ENCODE assay signal across 2 cellular contexts in the genomic region with DNA sequence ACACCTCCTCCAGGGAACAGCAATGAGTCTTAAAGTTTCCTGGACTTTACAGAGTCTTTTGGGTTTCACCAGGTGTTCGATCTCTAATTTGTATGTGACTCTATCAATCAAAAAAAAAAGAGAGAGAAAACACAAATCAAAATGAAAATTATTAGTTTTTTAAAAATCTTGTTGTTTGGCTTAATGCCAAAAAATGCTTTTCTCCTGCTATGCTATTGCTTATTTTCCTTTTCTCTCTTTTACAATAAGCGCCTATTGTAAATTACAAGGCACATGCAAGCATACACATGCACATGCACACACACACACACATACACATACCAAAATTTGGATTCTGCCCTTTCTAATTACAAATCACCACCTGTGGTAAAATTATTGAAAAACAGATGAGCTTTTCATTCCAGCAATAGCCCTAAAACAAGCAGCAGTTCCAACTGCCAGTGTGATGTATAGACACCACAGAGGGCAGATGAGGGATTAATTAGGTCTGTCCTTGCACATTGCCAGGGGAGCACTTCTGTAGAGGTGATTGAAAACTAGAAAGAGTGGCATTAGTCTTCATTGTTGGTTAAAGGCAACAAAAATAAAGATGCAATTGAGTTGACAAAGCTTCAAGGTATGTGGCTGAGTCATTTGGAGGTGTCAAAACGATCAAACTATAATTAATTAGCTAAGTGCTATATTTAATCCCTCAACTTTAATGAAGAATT.
TF ChIP-seq lines count a peak whose summit lies in the region.

No MANE protein-coding gene starts in this region.

TF ChIP-seq in GM23338, 12 proteins besides CTCF, POLR2A, EP300 and RAD21 (continued from another document):
- TF ChIP-seq, protein P1, sequence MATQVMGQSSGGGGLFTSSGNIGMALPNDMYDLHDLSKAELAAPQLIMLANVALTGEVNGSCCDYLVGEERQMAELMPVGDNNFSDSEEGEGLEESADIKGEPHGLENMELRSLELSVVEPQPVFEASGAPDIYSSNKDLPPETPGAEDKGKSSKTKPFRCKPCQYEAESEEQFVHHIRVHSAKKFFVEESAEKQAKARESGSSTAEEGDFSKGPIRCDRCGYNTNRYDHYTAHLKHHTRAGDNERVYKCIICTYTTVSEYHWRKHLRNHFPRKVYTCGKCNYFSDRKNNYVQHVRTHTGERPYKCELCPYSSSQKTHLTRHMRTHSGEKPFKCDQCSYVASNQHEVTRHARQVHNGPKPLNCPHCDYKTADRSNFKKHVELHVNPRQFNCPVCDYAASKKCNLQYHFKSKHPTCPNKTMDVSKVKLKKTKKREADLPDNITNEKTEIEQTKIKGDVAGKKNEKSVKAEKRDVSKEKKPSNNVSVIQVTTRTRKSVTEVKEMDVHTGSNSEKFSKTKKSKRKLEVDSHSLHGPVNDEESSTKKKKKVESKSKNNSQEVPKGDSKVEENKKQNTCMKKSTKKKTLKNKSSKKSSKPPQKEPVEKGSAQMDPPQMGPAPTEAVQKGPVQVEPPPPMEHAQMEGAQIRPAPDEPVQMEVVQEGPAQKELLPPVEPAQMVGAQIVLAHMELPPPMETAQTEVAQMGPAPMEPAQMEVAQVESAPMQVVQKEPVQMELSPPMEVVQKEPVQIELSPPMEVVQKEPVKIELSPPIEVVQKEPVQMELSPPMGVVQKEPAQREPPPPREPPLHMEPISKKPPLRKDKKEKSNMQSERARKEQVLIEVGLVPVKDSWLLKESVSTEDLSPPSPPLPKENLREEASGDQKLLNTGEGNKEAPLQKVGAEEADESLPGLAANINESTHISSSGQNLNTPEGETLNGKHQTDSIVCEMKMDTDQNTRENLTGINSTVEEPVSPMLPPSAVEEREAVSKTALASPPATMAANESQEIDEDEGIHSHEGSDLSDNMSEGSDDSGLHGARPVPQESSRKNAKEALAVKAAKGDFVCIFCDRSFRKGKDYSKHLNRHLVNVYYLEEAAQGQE (IDR thresholded peaks at IDR 0.05; ENCODE audit: unreplicated experiment): no peak
- no peak for TF ChIP-seq NANOG (IDR thresholded peaks at IDR 0.05; ENCODE audit: borderline replicate concordance)
- no peak for TF ChIP-seq JUNB (IDR thresholded peaks at IDR 0.05; ENCODE audit: unreplicated experiment)

TF ChIP-seq in K562, 482 proteins besides CTCF, POLR2A, EP300 and RAD21 (continued from another document):
- TF ChIP-seq, protein P2, sequence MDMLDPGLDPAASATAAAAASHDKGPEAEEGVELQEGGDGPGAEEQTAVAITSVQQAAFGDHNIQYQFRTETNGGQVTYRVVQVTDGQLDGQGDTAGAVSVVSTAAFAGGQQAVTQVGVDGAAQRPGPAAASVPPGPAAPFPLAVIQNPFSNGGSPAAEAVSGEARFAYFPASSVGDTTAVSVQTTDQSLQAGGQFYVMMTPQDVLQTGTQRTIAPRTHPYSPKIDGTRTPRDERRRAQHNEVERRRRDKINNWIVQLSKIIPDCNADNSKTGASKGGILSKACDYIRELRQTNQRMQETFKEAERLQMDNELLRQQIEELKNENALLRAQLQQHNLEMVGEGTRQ (CRISPR knock-in tag; IDR thresholded peaks at IDR 0.05): no peak
- no peak for TF ChIP-seq ELF4 (CRISPR knock-in tag; IDR thresholded peaks at IDR 0.05)
- peak; percentile 78 for TF ChIP-seq NFIC (IDR thresholded peaks at IDR 0.05)
- no peak for TF ChIP-seq ZNF232 (CRISPR knock-in tag; IDR thresholded peaks at IDR 0.05)
- no peak for TF ChIP-seq THRAP3 (IDR thresholded peaks at IDR 0.05; ENCODE audit: borderline replicate concordance)
- TF ChIP-seq, protein P3, sequence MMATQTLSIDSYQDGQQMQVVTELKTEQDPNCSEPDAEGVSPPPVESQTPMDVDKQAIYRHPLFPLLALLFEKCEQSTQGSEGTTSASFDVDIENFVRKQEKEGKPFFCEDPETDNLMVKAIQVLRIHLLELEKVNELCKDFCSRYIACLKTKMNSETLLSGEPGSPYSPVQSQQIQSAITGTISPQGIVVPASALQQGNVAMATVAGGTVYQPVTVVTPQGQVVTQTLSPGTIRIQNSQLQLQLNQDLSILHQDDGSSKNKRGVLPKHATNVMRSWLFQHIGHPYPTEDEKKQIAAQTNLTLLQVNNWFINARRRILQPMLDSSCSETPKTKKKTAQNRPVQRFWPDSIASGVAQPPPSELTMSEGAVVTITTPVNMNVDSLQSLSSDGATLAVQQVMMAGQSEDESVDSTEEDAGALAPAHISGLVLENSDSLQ (IDR thresholded peaks at IDR 0.05): no peak
- no peak for TF ChIP-seq RBM14 (IDR thresholded peaks at IDR 0.05; ENCODE audit: borderline replicate concordance, insufficient read depth, low read depth, low read length)
- TF ChIP-seq ETS1 (conservative IDR thresholded peaks at IDR 0.05; ENCODE audit: control insufficient read depth, low read depth, low read length): no peak
- no peak for TF ChIP-seq PHF20 (IDR thresholded peaks at IDR 0.05; ENCODE audit: partially characterized antibody)
- TF ChIP-seq NCOA6 (IDR thresholded peaks at IDR 0.05): no peak
- TF ChIP-seq HNRNPH1 (optimal IDR thresholded peaks at IDR 0.05; ENCODE audit: low read depth, low read length): no peak
- TF ChIP-seq CREM (IDR thresholded peaks at IDR 0.05; ENCODE audit: low read depth): no peak
- TF ChIP-seq NFIX (CRISPR knock-in tag; IDR thresholded peaks at IDR 0.05; ENCODE audit: low read depth): peak; percentile 53
- TF ChIP-seq TEAD2 (tag; IDR thresholded peaks at IDR 0.05): no peak
- TF ChIP-seq RUNX1 (IDR thresholded peaks at IDR 0.05; ENCODE audit: low read depth): no peak
